8 cellular contexts compared by ENCODE assay signal in genomic region chr12:8914033-8914715, GRCh38. TPM values are rescaled to one million over a fixed set of nuclear protein-coding genes. Genes with fewer than 3 reads are reported as not detected.
A peak's percentile ranks its signal among the peaks of the same experiment; 100 is the strongest.
DNase-seq lines count a peak whose midpoint lies in the region; ATAC-seq lines count a peak whose summit lies in the region.
"Not testable (repeated sequence)": the region's sequence is repeated elsewhere in the genome, so short reads cannot be mapped to it uniquely, and the experiment has no call there.

Gene PHC1 (plus strand): TSS chr12:8914509. CDS start chr12:8917678, 3,169 bp downstream.

- peak; percentile 69 for ATAC-seq in GM19328 (IDR thresholded peaks at IDR 0.05; ENCODE audit: unreplicated experiment)
- peak; percentile 70 for ATAC-seq in HG03520 (IDR thresholded peaks at IDR 0.05; ENCODE audit: unreplicated experiment)

- CTCF ChIA-PET in activated CD4-positive, alpha-beta memory T cell treated with anti-CD3 and anti-CD28 coated beads, Interleukin-2, amount 10 ng/mL, durations not matched to agents 7 days and 5 days (lab: Charles Lee) = interaction anchor here (0.7 to 5.4 kb wide), 10 partner anchors 23 to 136 kb away, joined by 3 to 28 read pairs (median 4); partner anchors contain the start of gene M6PR

- H3K9me3 Mint-ChIP-seq in activated CD4-positive, alpha-beta memory T cell treated with anti-CD3 and anti-CD28 coated beads, Interleukin-2, amount 10 ng/mL, durations not matched to agents 7 days and 5 days; dendritic cell treated with granulocyte-macrophage colony-stimulating factor and Interleukin-4, amounts not matched to agents 40 ng/mL and 50 ng/mL, for 4 days: not testable (repeated sequence)

- DNase-seq in AML-193 (lab: John Stamatoyannopoulos, UW) = peak; percentile 28 to 49
- peak; percentile 95 for DNase-seq in NCI-H69 (lab: John Stamatoyannopoulos, UW)
- peak; percentile 79 for DNase-seq in activated CD4-positive, alpha-beta memory T cell treated with anti-CD3 and anti-CD28 coated beads, Interleukin-2, amount 10 ng/mL, durations not matched to agents 7 days and 5 days
- peak; percentile 96 for DNase-seq in left kidney (ENCODE audit: low read depth, low spot score)
- DNase-seq in stimulated activated CD4-positive, alpha-beta T cell treated with anti-CD3 and anti-CD28 coated beads, Interleukin-15, amount 100 ng/mL, for 48 hours (ENCODE audit: low read depth in 2 of 2) = peak; percentile 38 to 56

- intact Hi-C loops in dendritic cell treated with granulocyte-macrophage colony-stimulating factor and Interleukin-4, amounts not matched to agents 40 ng/mL and 50 ng/mL, for 4 days (cut with micrococcal nuclease) = loop anchor here (2.0 to 10.0 kb wide), 2 partner anchors 35 to 131 kb away; partner anchors contain the start of gene M6PR

- H3K36me3 Mint-ChIP-seq in activated CD4-positive, alpha-beta memory T cell treated with anti-CD3 and anti-CD28 coated beads, Interleukin-2, amount 10 ng/mL, durations not matched to agents 7 days and 5 days (ENCODE audit: low read depth); dendritic cell treated with granulocyte-macrophage colony-stimulating factor and Interleukin-4, amounts not matched to agents 40 ng/mL and 50 ng/mL, for 4 days (ENCODE audit: low read depth): not testable (repeated sequence)

- not testable (repeated sequence) for H3K27me3 Mint-ChIP-seq in activated CD4-positive, alpha-beta memory T cell treated with anti-CD3 and anti-CD28 coated beads, Interleukin-2, amount 10 ng/mL, durations not matched to agents 7 days and 5 days
- H3K27me3 Mint-ChIP-seq in dendritic cell treated with granulocyte-macrophage colony-stimulating factor and Interleukin-4, amounts not matched to agents 40 ng/mL and 50 ng/mL, for 4 days = peaks cover 11% of the 10 kb centered on the region

- peak within 1 kb of the TSS; percentile 84 for H3K4me3 Mint-ChIP-seq in activated CD4-positive, alpha-beta memory T cell treated with anti-CD3 and anti-CD28 coated beads, Interleukin-2, amount 10 ng/mL, durations not matched to agents 7 days and 5 days
- peak within 1 kb of the TSS; percentile 86 for H3K4me3 Mint-ChIP-seq in dendritic cell treated with granulocyte-macrophage colony-stimulating factor and Interleukin-4, amounts not matched to agents 40 ng/mL and 50 ng/mL, for 4 days

- POLR2A ChIA-PET in activated CD4-positive, alpha-beta memory T cell treated with anti-CD3 and anti-CD28 coated beads, Interleukin-2, amount 10 ng/mL, durations not matched to agents 7 days and 5 days (lab: Charles Lee) = interaction anchor here (3.8 kb wide), 1 partner anchor 36 kb away, joined by 21 read pairs; the partner anchor contains the start of gene M6PR

- peak within 1 kb of the TSS; percentile 59 for H3K27ac Mint-ChIP-seq in activated CD4-positive, alpha-beta memory T cell treated with anti-CD3 and anti-CD28 coated beads, Interleukin-2, amount 10 ng/mL, durations not matched to agents 7 days and 5 days
- peak within 1 kb of the TSS; percentile 74 for H3K27ac Mint-ChIP-seq in dendritic cell treated with granulocyte-macrophage colony-stimulating factor and Interleukin-4, amounts not matched to agents 40 ng/mL and 50 ng/mL, for 4 days

- H3K4me1 Mint-ChIP-seq in activated CD4-positive, alpha-beta memory T cell treated with anti-CD3 and anti-CD28 coated beads, Interleukin-2, amount 10 ng/mL, durations not matched to agents 7 days and 5 days = not testable (repeated sequence)
- peaks cover 12% of the 10 kb centered on the region for H3K4me1 Mint-ChIP-seq in dendritic cell treated with granulocyte-macrophage colony-stimulating factor and Interleukin-4, amounts not matched to agents 40 ng/mL and 50 ng/mL, for 4 days (ENCODE audit: low read depth)

RNA-seq across cellular contexts. Expression of gene PHC1, which starts in this region (rescaled TPM):
- 10 to 100 TPM; 16.1 to 17.1 TPM for total RNA-seq in activated CD4-positive, alpha-beta memory T cell treated with anti-CD3 and anti-CD28 coated beads, Interleukin-2, amount 10 ng/mL, durations not matched to agents 7 days and 5 days

Comparison
In these comparisons a context has a peak if more than half of its experiments do, and no peak if none do; other contexts are left out.
1. Peak in every context shown above with its lines: DNase-seq and ATAC-seq.
2. DNase-seq: peak in every context shown above with its lines; median percentile 96 in left kidney; 95 in NCI-H69; 79 in activated CD4-positive, alpha-beta memory T cell treated with anti-CD3 and anti-CD28 coated beads, Interleukin-2, amount 10 ng/mL, durations not matched to agents 7 days and 5 days; 47 in stimulated activated CD4-positive, alpha-beta T cell treated with anti-CD3 and anti-CD28 coated beads, Interleukin-15, amount 100 ng/mL, for 48 hours; 38 in AML-193.